29 cellular contexts compared by ENCODE assay signal in the genomic region with DNA sequence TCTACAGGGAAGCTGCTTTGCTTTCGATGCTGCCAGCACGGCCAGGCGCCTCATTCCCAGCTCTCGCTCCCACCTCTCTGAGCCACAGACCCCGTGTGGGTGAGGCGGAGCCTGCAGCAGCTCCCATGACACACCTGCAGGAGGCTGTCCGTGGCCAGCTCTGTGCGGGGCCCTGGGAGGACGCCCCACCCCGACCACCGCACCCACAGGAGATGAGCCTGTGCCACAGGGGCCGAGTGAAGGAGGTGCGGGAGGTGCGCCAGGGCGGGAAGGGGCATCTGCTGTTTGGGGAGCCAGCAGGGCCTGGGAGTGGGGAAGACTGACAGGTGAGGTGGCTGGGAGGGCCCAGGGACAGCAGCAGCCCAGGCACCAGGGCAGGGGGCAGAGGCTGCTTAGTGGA.
"Had no signal": no experiment of that assay in that cellular context is flagged by ENCODE, and none has a peak within 500 bp of the region (broad histone marks: within the 10 kb centered on the region; RNA-seq: fewer than 3 reads in every experiment).

No MANE protein-coding gene starts in this region.

- H2AFZ ChIP-seq: neural progenitor cell had no signal

- H3K4me3 Mint-ChIP-seq: mesothelial cell of epicardium; natural killer cell; nephron progenitor cell; neural progenitor cell; stimulated activated naive B cell treated with anti-CD40 and anti-IgM and Interleukin-4, amounts not matched to agents 10 μg/mL and 1 μg/mL and 100 μg/mL, for 72 hours had no signal

- H3K4me1 Mint-ChIP-seq: mesothelial cell of epicardium, natural killer cell had no signal

- H3K9me3 ChIP-seq: ovary, psoas muscle, stomach, testis, thyroid gland, transverse colon, upper lobe of left lung, vagina had no signal

- H3K27me3 Mint-ChIP-seq: naive B cell; stimulated activated naive B cell treated with anti-CD40 and anti-IgM and Interleukin-4, amounts not matched to agents 10 μg/mL and 1 μg/mL and 100 μg/mL, for 72 hours had no signal

- FAIRE-seq: keratinocyte had no signal

- H3K36me3 Mint-ChIP-seq: natural killer cell had no signal

- H3K36me3 ChIP-seq: neural progenitor cell, ovary had no signal

- H3K27me3 ChIP-seq: neural progenitor cell, ovary, stomach, testis, thyroid gland, transverse colon, upper lobe of left lung, vagina had no signal

- ATAC-seq: left cardiac atrium; left lobe of liver; natural killer cell; psoas muscle; sciatic nerve; stimulated activated naive B cell treated with anti-CD40 and anti-IgM and Interleukin-4, amounts not matched to agents 10 μg/mL and 1 μg/mL and 100 μg/mL, for 72 hours; stimulated activated naive CD8-positive, alpha-beta T cell treated with anti-CD3 and anti-CD28 coated beads, Interleukin-15, Interleukin-2, amounts not matched to agents 100 U/mL and 50 U/mL, for 24 hours had no signal

- H3K9me3 Mint-ChIP-seq: mesothelial cell of epicardium; natural killer cell; nephron progenitor cell; neural progenitor cell; stimulated activated naive B cell treated with anti-CD40 and anti-IgM and Interleukin-4, amounts not matched to agents 10 μg/mL and 1 μg/mL and 100 μg/mL, for 72 hours had no signal

- H3K27ac ChIP-seq: neural progenitor cell, ovary, psoas muscle, skin epidermis, stomach, testis, thyroid gland, transverse colon, upper lobe of left lung, vagina had no signal

- H3K27ac Mint-ChIP-seq: mesothelial cell of epicardium; naive B cell; natural killer cell; nephron progenitor cell; stimulated activated naive B cell treated with anti-CD40 and anti-IgM and Interleukin-4, amounts not matched to agents 10 μg/mL and 1 μg/mL and 100 μg/mL, for 72 hours had no signal

- DNase-seq: hippocampal formation; kidney glomerular epithelial cell; left cardiac atrium; mesendoderm; naive B cell; natural killer cell; nephron progenitor cell; posterior cingulate gyrus; psoas muscle; stimulated activated CD4-positive, alpha-beta T cell treated with anti-CD3 and anti-CD28 coated beads, Interleukin-12 subunit alpha, Interleukin-12 subunit beta, amount 100 ng/mL, for 4 hours; stimulated activated CD4-positive, alpha-beta T cell treated with anti-CD3 and anti-CD28 coated beads, Interleukin-15, amount 100 ng/mL, for 24 hours; stimulated activated CD4-positive, alpha-beta T cell treated with anti-CD3 and anti-CD28 coated beads, Interleukin-2, amount 100 ng/mL, for 24 hours; stimulated activated CD4-positive, alpha-beta T cell treated with anti-CD3 and anti-CD28 coated beads, Interleukin-4, amount 100 ng/mL, for 1 hour; stimulated activated naive B cell treated with anti-CD40 and anti-IgM and Interleukin-4, amounts not matched to agents 10 μg/mL and 1 μg/mL and 100 μg/mL, for 72 hours; stimulated activated naive CD8-positive, alpha-beta T cell treated with anti-CD3 and anti-CD28 coated beads, Interleukin-15, Interleukin-2, amounts not matched to agents 100 U/mL and 50 U/mL, for 24 hours; stomach; testis; thyroid gland; transverse colon had no signal

- H3K4me3 ChIP-seq: lung, neural progenitor cell, ovary, psoas muscle, skin epidermis, stomach, testis, thyroid gland, transverse colon, upper lobe of left lung, vagina had no signal

- H3K4me2 ChIP-seq: neural progenitor cell had no signal
